In genomic region chr3:139978966-139979365, GRCh38 we compare ENCODE assay signal across 8 cellular contexts. TPM values are rescaled to one million over a fixed set of nuclear protein-coding genes. Genes with fewer than 3 reads are reported as not detected.
"Had no signal": no experiment of that assay in that cellular context is flagged by ENCODE, and none has a peak within 500 bp of the region (broad histone marks: within the 10 kb centered on the region; RNA-seq: fewer than 3 reads in every experiment).

No MANE protein-coding gene starts in this region.

- DNase-seq: GM23248, GOT3, H7, HCEC 1CT, IMR-90 had no signal

- H3K9ac ChIP-seq: GM23248 had no signal

- FAIRE-seq: HTR-8/SVneo, K562 had no signal

- ATAC-seq: K562 had no signal

- H2AFZ ChIP-seq: GM23248 had no signal

- H3K27ac ChIP-seq: GM23248 had no signal

- H3K4me3 ChIP-seq: GM23248, K562 had no signal

RNA-seq across cellular contexts. Expression of gene CLSTN2, which starts 44.0 kb away (rescaled TPM):
- total RNA-seq: GM23248, HT-29 had no signal
- polyA plus RNA-seq: GM23248 had no signal
